Comparison of ENCODE assay signal across 8 cellular contexts in genomic region chr19:55368701-55369563, GRCh38. TPM values are rescaled to one million over a fixed set of nuclear protein-coding genes. Genes with fewer than 3 reads are reported as not detected.
A peak's percentile ranks its signal among the peaks of the same experiment; 100 is the strongest.
DNase-seq lines count a peak whose midpoint lies in the region; ATAC-seq, FAIRE-seq and TF ChIP-seq lines count a peak whose summit lies in the region.

No MANE protein-coding gene starts in this region.

- DNase-seq in NCI-H82 (lab: John Stamatoyannopoulos, UW), result peak; percentile 37
- no peak for DNase-seq in NCI-H82 treated with DMSO at 0.1 percent for 48 hours (lab: John Stamatoyannopoulos, UW; ENCODE audit: unreplicated experiment)
- DNase-seq in RWPE2 (ENCODE audit: low spot score), result peak; percentile 68
- peak; percentile 39 for DNase-seq in fibroblast of villous mesenchyme (ENCODE audit: low read depth)
- no peak for DNase-seq in skeletal muscle cell (ENCODE audit: low read depth)
- DNase-seq in NCI-H1105 (lab: John Stamatoyannopoulos, UW), result no peak
- DNase-seq in GM19239 (ENCODE audit: insufficient read length, low spot score), result no peak
- DNase-seq in COR-L47 (lab: John Stamatoyannopoulos, UW), result no peak

- no peaks in the 10 kb centered on the region for H3K9me3 ChIP-seq in RWPE2 (ENCODE audit: severe bottlenecking)

- H3K4me3 ChIP-seq in RWPE2 (ENCODE audit: severe bottlenecking) (peak overlapping the region; percentile 26), fibroblast of villous mesenchyme (ENCODE audit: low read depth, low read length) (peak overlapping the region; percentile 54), skeletal muscle cell (ENCODE audit: low read depth, low read length) (peak overlapping the region; percentile 67)

- peak overlapping the region; percentile 48 for H3K27ac ChIP-seq in RWPE2 (ENCODE audit: poor library complexity, severe bottlenecking)

- TF ChIP-seq CTCF in RWPE2 (IDR thresholded peaks at IDR 0.05; ENCODE audit: poor library complexity, severe bottlenecking), result no peak
- no peak for TF ChIP-seq CTCF in fibroblast of villous mesenchyme (IDR thresholded peaks at IDR 0.05; ENCODE audit: insufficient read depth, low read depth, low read length)

- no peaks in the 10 kb centered on the region for H3K36me3 ChIP-seq in RWPE2 (ENCODE audit: low read depth)

- H3K27me3 ChIP-seq in RWPE2 (ENCODE audit: insufficient read depth, poor library complexity, severe bottlenecking), result no peaks in the 10 kb centered on the region

- no peak for FAIRE-seq in GM19239 (lab: Jason Lieb, UNC)

- peaks cover 8% of the 10 kb centered on the region for H3K4me1 ChIP-seq in RWPE2 (ENCODE audit: insufficient read depth, poor library complexity, severe bottlenecking)

- peak; percentile 22; the same call in 2 of the 3 replicates for ATAC-seq in RWPE2 (ENCODE audit: low read depth)

RNA-seq across cellular contexts. Expression of gene IL11, which starts 1.3 kb away (rescaled TPM):
- 3.0 and 5.2 TPM in 2 replicates for total RNA-seq in fibroblast of villous mesenchyme

RNA-seq across cellular contexts. Expression of gene GARIN5B, which starts 5.9 kb away (rescaled TPM):
- total RNA-seq in fibroblast of villous mesenchyme, result not detected in 2 replicates

RNA-seq across cellular contexts. Expression of gene TMEM190, which starts 7.7 kb away (rescaled TPM):
- not detected in 2 replicates for total RNA-seq in fibroblast of villous mesenchyme

RNA-seq across cellular contexts. Expression of gene COX6B2, which starts 14.4 kb away (rescaled TPM):
- under 0.01 TPM in 1 of 2 replicates, not detected in the other for total RNA-seq in fibroblast of villous mesenchyme

RNA-seq across cellular contexts. Expression of gene TMEM238, which starts 15.2 kb away (rescaled TPM):
- not detected in 2 replicates for total RNA-seq in fibroblast of villous mesenchyme

Comparison
In these comparisons a context has a peak if more than half of its experiments do, and no peak if none do; other contexts are left out.
1. DNase-seq: peak in NCI-H82 (single experiment), RWPE2 (single experiment) and fibroblast of villous mesenchyme (single experiment); none in NCI-H82 treated with DMSO at 0.1 percent for 48 hours (single experiment), skeletal muscle cell (single experiment), NCI-H1105 (single experiment), GM19239 (single experiment) and COR-L47 (single experiment).
2. Peak in every context shown above with its lines, with median percentiles within 50 percentile points of each other: H3K4me3 ChIP-seq.